13 cellular contexts compared by ENCODE assay signal in genomic region chr3:159200176-159200575, GRCh38.
DNase-seq lines count a peak whose midpoint lies in the region; ATAC-seq and TF ChIP-seq lines count a peak whose summit lies in the region.
"Had no signal": no experiment of that assay in that cellular context is flagged by ENCODE, and none has a peak within 500 bp of the region (broad histone marks: within the 10 kb centered on the region; RNA-seq: fewer than 3 reads in every experiment).

No MANE protein-coding gene starts in this region.

- H4K20me1 ChIP-seq in SK-N-SH (ENCODE audit: insufficient read depth), result no peaks in the 10 kb centered on the region
- no peaks in the 10 kb centered on the region for H4K20me1 ChIP-seq in Karpas-422 (ENCODE audit: insufficient read depth, low read depth, low read length)

- H3K9me2 ChIP-seq in SK-N-SH, result no peaks in the 10 kb centered on the region
- no peaks in the 10 kb centered on the region for H3K9me2 ChIP-seq in Karpas-422 (replicated peaks; ENCODE audit: insufficient read depth, low read length)

- H3K4me2 ChIP-seq in SK-N-SH (peak overlapping the region; percentile 53; the same call in 1 of the 2 replicates), Karpas-422 (ENCODE audit: low read depth, low read length, poor library complexity, severe bottlenecking) (no peak overlapping the region)

- peaks cover 4 to 6% of the 10 kb centered on the region in 2 experiments; a peak in 2 of 4 replicates for H3K4me1 ChIP-seq in SK-N-SH (ENCODE audit: control insufficient read depth in 1 of 2, insufficient read depth in 2 of 2, low read depth in 1 of 2, low read length in 1 of 2)
- H3K4me1 ChIP-seq in Karpas-422 (ENCODE audit: low read length), result no peaks in the 10 kb centered on the region

- peaks cover 7% of the 10 kb centered on the region for H3F3A ChIP-seq in SK-N-SH (replicated peaks; ENCODE audit: insufficient read depth)

- H2AFZ ChIP-seq in SK-N-SH (ENCODE audit: low read depth), result 0 out of 2 replicates have a peak overlapping the region, but pooled peaks have one; percentile 20
- H2AFZ ChIP-seq in Karpas-422 (ENCODE audit: low read length), result no peak overlapping the region

- no peak for ATAC-seq in HG02759 (IDR thresholded peaks at IDR 0.05; ENCODE audit: unreplicated experiment)
- ATAC-seq: naive thymus-derived CD4-positive, alpha-beta T cell had no signal

- no peaks in the 10 kb centered on the region for H3K27me3 ChIP-seq in SK-N-SH (ENCODE audit: insufficient read depth)
- no peaks in the 10 kb centered on the region for H3K27me3 ChIP-seq in Karpas-422 (ENCODE audit: low read length)

- no peak for TF ChIP-seq CTCF in AG04449 (IDR thresholded peaks at IDR 0.05; ENCODE audit: insufficient read depth, low read length, missing control alignments)
- TF ChIP-seq CTCF in SK-N-SH (IDR thresholded peaks at IDR 0.05), result no peak
- TF ChIP-seq CTCF in fibroblast of pulmonary artery (IDR thresholded peaks at IDR 0.05; ENCODE audit: low read length, missing control alignments), result no peak

- H3K9ac ChIP-seq in SK-N-SH, result no peak overlapping the region; the same call in 1 of the 2 replicates
- no peak overlapping the region for H3K9ac ChIP-seq in Karpas-422 (ENCODE audit: low read length)

- TF ChIP-seq RAD21 in SK-N-SH (IDR thresholded peaks at IDR 0.05; ENCODE audit: low read length), result no peak

- WGBS in SK-N-SH (ENCODE audit: low lambda C conversion rate), result 42% methylated on average over 3 of the region's 3 CpGs

- no peak overlapping the region for H3K4me3 ChIP-seq in AG04449 (ENCODE audit: low read depth, low read length)
- H3K4me3 ChIP-seq in SK-N-SH (ENCODE audit: low read depth in 2 of 2, low read length in 1 of 2), result no peak overlapping the region; a peak in 1 of 4 replicates
- no peak overlapping the region for H3K4me3 ChIP-seq in fibroblast of pulmonary artery (replicated peaks; ENCODE audit: low read depth, low read length)
- no peak overlapping the region for H3K4me3 ChIP-seq in Karpas-422 (ENCODE audit: low read length)
- H3K4me3 ChIP-seq: skin epidermis had no signal

- POLR2A ChIA-PET in AG04449 (lab: Yijun Ruan, JAX) (interaction anchor here (1.4 kb wide), 1 partner anchor 9 kb away, joined by 12 read pairs; no protein-coding TSS in a partner anchor), SK-N-SH (lab: Yijun Ruan, JAX) (no interaction called here)

- H3K79me2 ChIP-seq in SK-N-SH (ENCODE audit: insufficient read depth) (no peaks in the 10 kb centered on the region), Karpas-422 (ENCODE audit: low read length) (no peaks in the 10 kb centered on the region)

- H3K36me3 ChIP-seq in SK-N-SH (replicated peaks in 1 of 2; ENCODE audit: control insufficient read depth in 1 of 2, insufficient read depth in 2 of 2, low read length in 1 of 2) (peaks cover 0 to 5% of the 10 kb centered on the region in 2 experiments), Karpas-422 (ENCODE audit: insufficient read depth, low read length) (no peaks in the 10 kb centered on the region)

- peak; percentile 44 for DNase-seq in AG04449 (ENCODE audit: low read depth, low spot score)
- DNase-seq in HS-27A (ENCODE audit: low read depth), result peak; percentile 82
- no peak for DNase-seq in SK-N-SH
- peak; percentile 43 for DNase-seq in fibroblast of pulmonary artery (ENCODE audit: low read depth)
- DNase-seq in UCSD-AML1 (lab: John Stamatoyannopoulos, UW; ENCODE audit: unreplicated experiment), result no peak
- DNase-seq in activated CD4-positive, alpha-beta T cell treated with anti-CD3 and anti-CD28 coated beads, Interleukin-2, amount 50 U/mL, for 48 hours, result no peak
- DNase-seq in Karpas-422, result no peak
- DNase-seq: activated T-cell treated with anti-CD3 and anti-CD28 coated beads for 4 hours; naive thymus-derived CD4-positive, alpha-beta T cell; NCI-H2029 treated with DMSO at 0.1 percent for 48 hours; trophoblast cell had no signal

- H3K9me3 ChIP-seq in SK-N-SH (peaks cover 9% of the 10 kb centered on the region; the same call in 1 of the 2 replicates), Karpas-422 (ENCODE audit: low read length) (no peaks in the 10 kb centered on the region)

- peak in 1 of 2 experiments; percentile 71; a peak in 1 of 4 replicates for TF ChIP-seq EP300 in SK-N-SH (IDR thresholded peaks at IDR 0.05; ENCODE audit: borderline replicate concordance in 1 of 2, low read depth in 1 of 2, low read length in 1 of 2)

- H3K27ac ChIP-seq in SK-N-SH (ENCODE audit: low read depth in 2 of 2, low read length in 1 of 2) (peak overlapping the region; percentile 28 to 34), Karpas-422 (ENCODE audit: low read length) (no peak overlapping the region)
- H3K27ac ChIP-seq: skin epidermis had no signal

- CTCF ChIA-PET in AG04449 (lab: Yijun Ruan, JAX) (interaction anchor here (0.6 to 2.2 kb wide), 4 partner anchors 9 to 354 kb away, joined by 3 to 8 read pairs (median 3); no protein-coding TSS in a partner anchor), SK-N-SH (lab: Yijun Ruan, JAX) (no interaction called here)

TF ChIP-seq in SK-N-SH, 30 proteins besides CTCF, POLR2A, EP300 and RAD21 (continues in another document):
- TF ChIP-seq, protein P1, sequence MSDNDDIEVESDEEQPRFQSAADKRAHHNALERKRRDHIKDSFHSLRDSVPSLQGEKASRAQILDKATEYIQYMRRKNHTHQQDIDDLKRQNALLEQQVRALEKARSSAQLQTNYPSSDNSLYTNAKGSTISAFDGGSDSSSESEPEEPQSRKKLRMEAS (IDR thresholded peaks at IDR 0.05; ENCODE audit: low read depth), result no peak
- TF ChIP-seq ZBTB33 (IDR thresholded peaks at IDR 0.05; ENCODE audit: borderline replicate concordance, low read depth) (no peak), IRF3 (IDR thresholded peaks at IDR 0.05; ENCODE audit: low read depth, low read length) (no peak), YY1 (IDR thresholded peaks at IDR 0.05; ENCODE audit: low read depth) (no peak), TAF1 (IDR thresholded peaks at IDR 0.05; ENCODE audit: borderline replicate concordance, low read depth, low read length) (no peak), MEF2A (IDR thresholded peaks at IDR 0.05; ENCODE audit: borderline replicate concordance, low read depth) (no peak), SMC3 (IDR thresholded peaks at IDR 0.05; ENCODE audit: low read depth, low read length) (no peak), RCOR1 (IDR thresholded peaks at IDR 0.05; ENCODE audit: low read length) (no peak), RFX5 (IDR thresholded peaks at IDR 0.05; ENCODE audit: low read length) (no peak), CHD2 (IDR thresholded peaks at IDR 0.05; ENCODE audit: low read length, partially characterized antibody) (no peak), RXRA (IDR thresholded peaks at IDR 0.05; ENCODE audit: borderline replicate concordance, low read depth) (peak; percentile 39; the same call in 1 of the 2 replicates), ELF1 (IDR thresholded peaks at IDR 0.05) (peak; percentile 41; the same call in 1 of the 2 replicates), SIN3A (IDR thresholded peaks at IDR 0.05; ENCODE audit: borderline replicate concordance, low read depth, low read length) (no peak; the same call in 1 of the 2 replicates), FOXM1 (IDR thresholded peaks at IDR 0.05; ENCODE audit: low read depth) (peak; percentile 63; the same call in 1 of the 2 replicates)
- TF ChIP-seq, protein P2, sequence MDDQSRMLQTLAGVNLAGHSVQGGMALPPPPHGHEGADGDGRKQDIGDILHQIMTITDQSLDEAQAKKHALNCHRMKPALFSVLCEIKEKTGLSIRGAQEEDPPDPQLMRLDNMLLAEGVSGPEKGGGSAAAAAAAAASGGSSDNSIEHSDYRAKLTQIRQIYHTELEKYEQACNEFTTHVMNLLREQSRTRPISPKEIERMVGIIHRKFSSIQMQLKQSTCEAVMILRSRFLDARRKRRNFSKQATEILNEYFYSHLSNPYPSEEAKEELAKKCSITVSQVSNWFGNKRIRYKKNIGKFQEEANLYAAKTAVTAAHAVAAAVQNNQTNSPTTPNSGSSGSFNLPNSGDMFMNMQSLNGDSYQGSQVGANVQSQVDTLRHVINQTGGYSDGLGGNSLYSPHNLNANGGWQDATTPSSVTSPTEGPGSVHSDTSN (IDR thresholded peaks at IDR 0.05), result peak; percentile 86

Comparison
In these comparisons a context has a peak if more than half of its experiments do, and no peak if none do; other contexts are left out.
1. DNase-seq: peak in AG04449 (single experiment), HS-27A (single experiment) and fibroblast of pulmonary artery (single experiment); none in SK-N-SH (single experiment), UCSD-AML1 (single experiment), activated CD4-positive, alpha-beta T cell treated with anti-CD3 and anti-CD28 coated beads, Interleukin-2, amount 50 U/mL, for 48 hours (0 of 2) and Karpas-422 (single experiment).